ENCODE assay signal across 4 cellular contexts in genomic region chr18:32501242-32501641, GRCh38. TPM values are rescaled to one million over a fixed set of nuclear protein-coding genes. Genes with fewer than 3 reads are reported as not detected.
"Had no signal": no experiment of that assay in that cellular context is flagged by ENCODE, and none has a peak within 500 bp of the region (broad histone marks: within the 10 kb centered on the region; RNA-seq: fewer than 3 reads in every experiment).

No MANE protein-coding gene starts in this region.

RNA-seq across cellular contexts. Expression of gene GAREM1, which starts 30.6 kb away (rescaled TPM):
- total RNA-seq: activated CD4-positive, alpha-beta T cell treated with anti-CD3 and anti-CD28 coated beads for 36 hours; activated CD4-positive, alpha-beta T cell treated with anti-CD3 and anti-CD28 coated beads, Interleukin-2, amount 10 ng/mL, durations not matched to agents 7 days and 5 days; activated CD8-positive, alpha-beta T cell treated with anti-CD3 and anti-CD28 coated beads, Interleukin-2, amount 10 ng/mL, durations not matched to agents 7 days and 5 days; activated T-helper 2 cell treated with anti-CD3 and anti-CD28 coated beads, Interferon-gamma antibody, Interleukin-2, Interleukin-4, amounts not matched to agents 10 μg/mL and 5 μg/mL and 100 μg/mL, durations not matched to agents 14 hours and 24 hours and 36 hours had no signal
